Comparison of ENCODE assay signal across 23 cellular contexts in the genomic region with DNA sequence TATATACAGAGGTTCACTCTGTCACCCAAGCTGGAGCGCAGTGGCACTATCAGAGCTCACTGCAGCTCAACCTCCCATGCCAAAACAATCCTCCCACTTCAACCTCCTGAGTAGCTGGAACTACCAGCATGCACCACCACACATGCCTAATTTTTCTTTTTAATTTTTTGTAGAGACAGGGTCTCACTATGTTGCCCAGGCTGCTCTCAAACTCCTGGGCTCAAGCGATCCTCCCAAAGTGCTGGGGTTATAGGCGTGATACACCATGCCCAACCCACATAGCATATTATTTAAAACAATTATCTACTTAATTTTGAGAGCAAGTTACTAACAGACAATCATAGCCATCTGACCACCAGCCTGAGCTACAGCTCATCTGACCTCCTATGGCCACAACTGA.
"Had no signal": no experiment of that assay in that cellular context is flagged by ENCODE, and none has a peak within 500 bp of the region (broad histone marks: within the 10 kb centered on the region; RNA-seq: fewer than 3 reads in every experiment).

No MANE protein-coding gene starts in this region.

- H3K27me3 ChIP-seq: adrenal gland had no signal

- H3K4me3 ChIP-seq: adrenal gland had no signal

- H3K27ac ChIP-seq: adrenal gland had no signal

- H3K36me3 Mint-ChIP-seq: activated CD4-positive, alpha-beta memory T cell treated with anti-CD3 and anti-CD28 coated beads for 36 hours had no signal

- H3K9me3 ChIP-seq: adrenal gland had no signal

- H3K4me3 Mint-ChIP-seq: activated CD4-positive, alpha-beta memory T cell treated with anti-CD3 and anti-CD28 coated beads for 36 hours; activated CD4-positive, alpha-beta T cell treated with anti-CD3 and anti-CD28 coated beads, Interleukin-2, amount 10 ng/mL, durations not matched to agents 7 days and 5 days; activated naive CD8-positive, alpha-beta T cell treated with anti-CD3 and anti-CD28 coated beads, Interleukin-2, amount 10 ng/mL, durations not matched to agents 7 days and 5 days; activated T-cell treated with anti-CD3 and anti-CD28 coated beads, Interleukin-2, amount 50 U/mL, for 4 hours; T-helper 17 cell had no signal

- H3K36me3 ChIP-seq: adrenal gland had no signal

- H3K9me3 Mint-ChIP-seq: activated T-cell treated with anti-CD3 and anti-CD28 coated beads, Interleukin-2, amount 50 U/mL, for 4 hours had no signal

- H3K27ac Mint-ChIP-seq: activated CD4-positive, alpha-beta memory T cell treated with anti-CD3 and anti-CD28 coated beads for 36 hours had no signal

- DNase-seq: activated CD4-positive, alpha-beta memory T cell treated with anti-CD3 and anti-CD28 coated beads for 36 hours; activated CD4-positive, alpha-beta T cell treated with anti-CD3 and anti-CD28 coated beads, Interleukin-2, amount 10 ng/mL, durations not matched to agents 7 days and 5 days; activated CD4-positive, CD25-positive, alpha-beta regulatory T cell; activated CD8-positive, alpha-beta memory T cell treated with anti-CD3 and anti-CD28 coated beads for 24 hours; activated naive CD4-positive, alpha-beta T cell treated with anti-CD3 and anti-CD28 coated beads, Interleukin-2, amount 50 U/mL, for 16 hours; activated naive CD8-positive, alpha-beta T cell treated with anti-CD3 and anti-CD28 coated beads, Interleukin-2, amount 10 ng/mL, durations not matched to agents 7 days and 5 days; activated T-cell treated with anti-CD3 and anti-CD28 coated beads, Interleukin-2, amount 50 U/mL, for 4 hours; adrenal gland; anterior cingulate cortex; cerebellar nuclear complex; Kasumi-1; NCI-H1092 treated with DMSO at 0.1 percent for 48 hours; NCI-H1417 treated with DMSO at 0.1 percent for 48 hours; NCI-H1694; NCI-H2029; NCI-H2107; NCI-H2171 treated with DMSO at 0.1 percent for 48 hours; NCI-H345; NCI-H510A; NCI-H526 treated with DMSO at 0.1 percent for 48 hours; SHP77 treated with DMSO at 0.1 percent for 48 hours; T-helper 17 cell; T-helper 9 cell had no signal

- H3K4me1 ChIP-seq: adrenal gland had no signal

- H3K27me3 Mint-ChIP-seq: activated CD4-positive, alpha-beta memory T cell treated with anti-CD3 and anti-CD28 coated beads for 36 hours; activated CD4-positive, alpha-beta T cell treated with anti-CD3 and anti-CD28 coated beads, Interleukin-2, amount 10 ng/mL, durations not matched to agents 7 days and 5 days; T-helper 17 cell had no signal
